In genomic region chr1:98075626-98076025, GRCh38 we compare ENCODE assay signal across 20 cellular contexts.
"Had no signal": no experiment of that assay in that cellular context is flagged by ENCODE, and none has a peak within 500 bp of the region (broad histone marks: within the 10 kb centered on the region; RNA-seq: fewer than 3 reads in every experiment).

No MANE protein-coding gene starts in this region.

- H3K9me3 ChIP-seq: esophagus muscularis mucosa, gastrocnemius medialis, heart right ventricle, left lung, lower lobe of right lung had no signal

- H3K36me3 ChIP-seq: esophagus muscularis mucosa, gastrocnemius medialis, heart right ventricle, left lung, lower lobe of right lung had no signal

- H3K27ac ChIP-seq: coronary artery, dorsolateral prefrontal cortex, esophagus muscularis mucosa, foreskin keratinocyte, gastrocnemius medialis, heart right ventricle, left lung, lower lobe of right lung had no signal

- DNase-seq: dermis blood vessel endothelial cell; dorsolateral prefrontal cortex; effector CD4-positive, alpha-beta T cell; effector memory CD4-positive, alpha-beta T cell; foreskin keratinocyte; gastrocnemius medialis; glutamatergic neuron; head of caudate nucleus; heart right ventricle; hippocampal formation; left cardiac atrium; left lung; left ventricle myocardium superior; lower lobe of right lung; mesendoderm; midbrain; naive thymus-derived CD4-positive, alpha-beta T cell; natural killer cell had no signal

- H3K4me3 ChIP-seq: coronary artery, dorsolateral prefrontal cortex, esophagus muscularis mucosa, gastrocnemius medialis, heart right ventricle, left lung, lower lobe of right lung had no signal

- H3K4me1 ChIP-seq: esophagus muscularis mucosa, foreskin keratinocyte, gastrocnemius medialis, heart right ventricle, left lung, lower lobe of right lung had no signal

- H3K27me3 ChIP-seq: dorsolateral prefrontal cortex, esophagus muscularis mucosa, foreskin keratinocyte, gastrocnemius medialis, left lung had no signal

- ATAC-seq: foreskin keratinocyte; gastrocnemius medialis; heart right ventricle; left cardiac atrium; left lung; left ventricle myocardium superior; lower lobe of right lung; naive thymus-derived CD4-positive, alpha-beta T cell; natural killer cell had no signal
